Comparison of ENCODE assay signal across 8 cellular contexts in genomic region chr12:124938066-124938465, GRCh38. TPM values are rescaled to one million over a fixed set of nuclear protein-coding genes. Genes with fewer than 3 reads are reported as not detected.
A peak's percentile ranks its signal among the peaks of the same experiment; 100 is the strongest.
DNase-seq lines count a peak whose midpoint lies in the region; ATAC-seq and TF ChIP-seq lines count a peak whose summit lies in the region.

No MANE protein-coding gene starts in this region.

- no peak overlapping the region for H3K27ac Mint-ChIP-seq in MCF 10A (ENCODE audit: low read depth, unreplicated experiment)
- peak overlapping the region in 1 of 3 experiments; percentile 22 for H3K27ac Mint-ChIP-seq in nephron

- intact Hi-C loops in MCF 10A (cut with micrococcal nuclease), result loop anchor here (2.0 kb wide), 1 partner anchor 75 kb away; the partner anchor contains the start of gene SCARB1

- H3K9me3 Mint-ChIP-seq in MCF 10A (ENCODE audit: unreplicated experiment), result no peaks in the 10 kb centered on the region
- H3K9me3 Mint-ChIP-seq in nephron, result no peaks in the 10 kb centered on the region

- no peaks in the 10 kb centered on the region for H3K27me3 Mint-ChIP-seq in MCF 10A (ENCODE audit: insufficient read depth, unreplicated experiment)
- no peaks in the 10 kb centered on the region for H3K27me3 Mint-ChIP-seq in nephron (ENCODE audit: low read depth)

- H3K4me1 Mint-ChIP-seq in MCF 10A (ENCODE audit: insufficient read depth, unreplicated experiment), result peaks cover 8% of the 10 kb centered on the region
- peaks cover 9% of the 10 kb centered on the region for H3K4me1 Mint-ChIP-seq in nephron

- H3K4me3 Mint-ChIP-seq in MCF 10A (ENCODE audit: unreplicated experiment), result no peak overlapping the region
- peak overlapping the region in 2 of 3 experiments; percentile 34 to 62 for H3K4me3 Mint-ChIP-seq in nephron

- no peak overlapping the region for H2AFZ ChIP-seq in ACC112 (ENCODE audit: low read length, unreplicated experiment)

- BruUV-seq in MCF 10A (replicated peaks; lab: Mats Ljungman, UMichigan), result no TSS peak

- POLR2A ChIA-PET in HEK293 (lab: Yijun Ruan, JAX), result interaction anchor here (1.2 to 6.1 kb wide), 3 partner anchors 10 to 24 kb away, joined by 6 to 109 read pairs (median 7); partner anchors contain the start of gene UBC
- POLR2A ChIA-PET in MCF 10A (lab: Yijun Ruan, JAX), result interaction anchor here (0.5 to 31.0 kb wide), 10 partner anchors 8 to 964 kb away, joined by 3 to 2121 read pairs (median 4); partner anchors contain the start of genes BRI3BP and UBC

- no peaks in the 10 kb centered on the region for H3K79me2 ChIP-seq in ACC112 (ENCODE audit: control insufficient read depth, insufficient read depth, low read length, unreplicated experiment)

- no peaks in the 10 kb centered on the region for H3K36me3 ChIP-seq in ACC112 (ENCODE audit: insufficient read depth, low read length)
- peaks cover 0 to under 1% of the 10 kb centered on the region in 2 experiments; a peak in 1 of 3 replicates for H3K36me3 ChIP-seq in HEK293 (ENCODE audit: control insufficient read depth in 2 of 2, insufficient read depth in 1 of 2, low read length in 2 of 2)

- no peak for TF ChIP-seq CTCF in HEK293 (tag by site-specific recombination; IDR thresholded peaks at IDR 0.05)
- no peak for TF ChIP-seq CTCF in MCF 10A (IDR thresholded peaks at IDR 0.05; ENCODE audit: unreplicated experiment)
- TF ChIP-seq CTCF in nephron (IDR thresholded peaks at IDR 0.05; ENCODE audit: unreplicated experiment in 3 of 3), result no peak

- H3K27me3 ChIP-seq in ACC112 (ENCODE audit: insufficient read depth, low read length), result no peaks in the 10 kb centered on the region

- DNase-seq in MCF 10A (ENCODE audit: unreplicated experiment) (peak; percentile 4), NCI-H187 treated with DMSO at 0.1 percent for 48 hours (lab: John Stamatoyannopoulos, UW) (no peak), DMS153 treated with DMSO at 0.1 percent for 48 hours (lab: John Stamatoyannopoulos, UW; ENCODE audit: unreplicated experiment) (no peak)

- peak overlapping the region; percentile 65 for H3K4me3 ChIP-seq in ACC112 (ENCODE audit: low read depth, low read length)
- H3K4me3 ChIP-seq in HEK293 (ENCODE audit: low read depth, low read length), result no peak overlapping the region

- no peaks in the 10 kb centered on the region for H3K9me3 ChIP-seq in HEK293 (ENCODE audit: control insufficient read depth, insufficient read depth, low read depth, low read length)

- H3K27ac ChIP-seq in ACC112 (ENCODE audit: low read depth, low read length) (peak overlapping the region; percentile 93), HEK293 (ENCODE audit: extremely low read depth, low read depth, low read length) (peak overlapping the region; percentile 99)

- CTCF ChIA-PET in HEK293 (lab: Yijun Ruan, JAX) (interaction anchor here (0.7 to 5.9 kb wide), 9 partner anchors 10 to 351 kb away, joined by 3 to 48 read pairs (median 5); partner anchors contain the start of gene UBC), MCF 10A (lab: Yijun Ruan, JAX) (interaction anchor here (0.9 to 8.9 kb wide), 5 partner anchors 15 to 266 kb away, joined by 3 to 200 read pairs (median 64); partner anchors contain the start of gene UBC)

- no peaks in the 10 kb centered on the region for H3K36me3 Mint-ChIP-seq in MCF 10A (ENCODE audit: insufficient read depth, unreplicated experiment)
- H3K36me3 Mint-ChIP-seq in nephron (ENCODE audit: low read depth), result peaks cover under 1% of the 10 kb centered on the region

- ATAC-seq in GM21381 (IDR thresholded peaks at IDR 0.05; ENCODE audit: unreplicated experiment) (no peak), GM21515 (IDR thresholded peaks at IDR 0.05; ENCODE audit: unreplicated experiment) (no peak)

- H3K4me1 ChIP-seq in ACC112 (ENCODE audit: control insufficient read depth, insufficient read depth, low read length, unreplicated experiment) (peaks cover 25% of the 10 kb centered on the region), HEK293 (ENCODE audit: control insufficient read depth, insufficient read depth, low read length) (peaks cover 4% of the 10 kb centered on the region)

TF ChIP-seq in HEK293, 187 proteins besides CTCF, POLR2A, EP300 and RAD21:
- no peak for TF ChIP-seq ZNF398 (tag by site-specific recombination; IDR thresholded peaks at IDR 0.05)

RNA-seq across cellular contexts. Expression of gene UBC, which starts 23.6 kb away (rescaled TPM):
- total RNA-seq in MCF 10A (2022), result 1,485 and 1,602 TPM in 2 replicates

RNA-seq across cellular contexts. Expression of gene DHX37, which starts 50.9 kb away (rescaled TPM):
- 12.7 and 19.0 TPM in 2 replicates for total RNA-seq in MCF 10A (2022)

RNA-seq across cellular contexts. Expression of gene BRI3BP, which starts 55.4 kb away (rescaled TPM):
- 11.9 and 16.0 TPM in 2 replicates for total RNA-seq in MCF 10A (2022)
